ENCODE assay signal across 8 cellular contexts in genomic region chr11:76443254-76443935, GRCh38. TPM values are rescaled to one million over a fixed set of nuclear protein-coding genes. Genes with fewer than 3 reads are reported as not detected.
DNase-seq lines count a peak whose midpoint lies in the region; ATAC-seq and TF ChIP-seq lines count a peak whose summit lies in the region.

No MANE protein-coding gene starts in this region.

- no peak for ATAC-seq in left ventricle myocardium superior

- H3K36me3 Mint-ChIP-seq in activated naive CD8-positive, alpha-beta T cell treated with anti-CD3 and anti-CD28 coated beads for 36 hours: peaks cover 41% of the 10 kb centered on the region

- TF ChIP-seq CTCF in left ventricle myocardium inferior (IDR thresholded peaks at IDR 0.05; ENCODE audit: borderline replicate concordance) (no peak), tibial artery (IDR thresholded peaks at IDR 0.05) (no peak)

- H3K36me3 ChIP-seq in left ventricle myocardium inferior (peaks cover 14% of the 10 kb centered on the region), tibial artery (peaks cover 0 to 4% (median 0%) of the 10 kb centered on the region in 3 donors)

- H3K27ac ChIP-seq in left ventricle myocardium inferior (replicated peaks) (peak overlapping the region; percentile 95), tibial artery (peak overlapping the region in 1 of 2 donors; percentile 89)

- H3K4me1 ChIP-seq in left ventricle myocardium inferior (peaks cover 46% of the 10 kb centered on the region), tibial artery (peaks cover 0 to 22% (median 17%) of the 10 kb centered on the region in 4 donors)

- H3K27ac Mint-ChIP-seq in activated naive CD8-positive, alpha-beta T cell treated with anti-CD3 and anti-CD28 coated beads for 36 hours: peak overlapping the region; percentile 96

- no peaks in the 10 kb centered on the region for H3K27me3 ChIP-seq in left ventricle myocardium inferior (ENCODE audit: low read depth)
- no peaks in the 10 kb centered on the region for H3K27me3 ChIP-seq in tibial artery

- no peaks in the 10 kb centered on the region for H3K27me3 Mint-ChIP-seq in activated naive CD8-positive, alpha-beta T cell treated with anti-CD3 and anti-CD28 coated beads for 36 hours

- peaks cover 24% of the 10 kb centered on the region for H3K4me1 Mint-ChIP-seq in activated naive CD8-positive, alpha-beta T cell treated with anti-CD3 and anti-CD28 coated beads for 36 hours

- DNase-seq in left ventricle myocardium inferior: no peak
- DNase-seq in left ventricle myocardium superior: no peak
- no peak for DNase-seq in activated naive CD8-positive, alpha-beta T cell treated with anti-CD3 and anti-CD28 coated beads for 36 hours
- peak; percentile 22 for DNase-seq in kidney tubule cell (ENCODE audit: low spot score)
- no peak for DNase-seq in tibial artery
- no peak for DNase-seq in COLO829 (ENCODE audit: low spot score)
- no peak for DNase-seq in UCSD-AML1 (lab: John Stamatoyannopoulos, UW; ENCODE audit: unreplicated experiment)
- no peak for DNase-seq in CD1c-positive myeloid dendritic cell (ENCODE audit: extremely low spot score)

- H3K4me3 ChIP-seq in left ventricle myocardium inferior (peak overlapping the region; percentile 88), tibial artery (peak overlapping the region; percentile 80 to 99)

- H3K4me3 Mint-ChIP-seq in activated naive CD8-positive, alpha-beta T cell treated with anti-CD3 and anti-CD28 coated beads for 36 hours: peak overlapping the region; percentile 97

- H3K9me3 Mint-ChIP-seq in activated naive CD8-positive, alpha-beta T cell treated with anti-CD3 and anti-CD28 coated beads for 36 hours: no peaks in the 10 kb centered on the region

- H3K9me3 ChIP-seq in left ventricle myocardium inferior (replicated peaks): no peaks in the 10 kb centered on the region
- no peaks in the 10 kb centered on the region for H3K9me3 ChIP-seq in tibial artery

- intact Hi-C loops in left ventricle myocardium inferior (cut with micrococcal nuclease): no loop called here
- intact Hi-C loops in left ventricle myocardium superior (cut with micrococcal nuclease): no loop called here
- intact Hi-C loops in tibial artery (cut with DNase I; ENCODE audit: low total_unique reads): loop anchor here (5.0 to 10.0 kb wide), 2 partner anchors 61 to 621 kb away; partner anchors contain the start of genes CAPN5, GVQW3 and THAP12

RNA-seq across cellular contexts. Expression of gene EMSY, which starts 1.4 kb away (rescaled TPM):
- total RNA-seq in left ventricle myocardium inferior (18.7 TPM), left ventricle myocardium superior (20.2 TPM)
- 10 to 100 TPM; 19.7 TPM for total RNA-seq in activated naive CD8-positive, alpha-beta T cell treated with anti-CD3 and anti-CD28 coated beads for 36 hours
